ENCODE assay signal across 14 cellular contexts in genomic region chr10:90849956-90850749, GRCh38. TPM values are rescaled to one million over a fixed set of nuclear protein-coding genes. Genes with fewer than 3 reads are reported as not detected.
A peak's percentile ranks its signal among the peaks of the same experiment; 100 is the strongest.
DNase-seq lines count a peak whose midpoint lies in the region; ATAC-seq, FAIRE-seq and TF ChIP-seq lines count a peak whose summit lies in the region.
"Had no signal": no experiment of that assay in that cellular context is flagged by ENCODE, and none has a peak within 500 bp of the region (broad histone marks: within the 10 kb centered on the region; RNA-seq: fewer than 3 reads in every experiment).

No MANE protein-coding gene starts in this region.

- in situ Hi-C loops in astrocyte of the spinal cord (cut with HindIII; ENCODE audit: low sequenced_read_pairs) = no loop called here

- no peak for TF ChIP-seq POLR2A in H54 (IDR thresholded peaks at IDR 0.05; ENCODE audit: low read depth, low read length)

- peaks cover 30% of the 10 kb centered on the region for H3K4me1 ChIP-seq in foreskin keratinocyte

- ATAC-seq in foreskin keratinocyte = peak; percentile 72

- no peak for FAIRE-seq in H54 (lab: Jason Lieb, UNC)
- FAIRE-seq: frontal cortex had no signal

- DNase-seq in EL = peak; percentile 41
- DNase-seq in HS-5 (ENCODE audit: low read depth) = peak; percentile 55
- peak; percentile 45 for DNase-seq in astrocyte of the spinal cord (ENCODE audit: low read depth, low spot score)
- peak; percentile 88 to 92 for DNase-seq in foreskin keratinocyte
- no peak for DNase-seq in H54 (ENCODE audit: insufficient read length, low spot score)
- no peak for DNase-seq in stimulated activated CD4-positive, alpha-beta T cell treated with anti-CD3 and anti-CD28 coated beads, Interleukin-2, amount 100 ng/mL, for 24 hours
- DNase-seq in NCI-H748 treated with DMSO at 0.1 percent for 48 hours (lab: John Stamatoyannopoulos, UW) = no peak
- DNase-seq in caudate nucleus (lab: John Stamatoyannopoulos, UW) = no peak
- DNase-seq: activated CD4-positive, alpha-beta memory T cell treated with anti-CD3 and anti-CD28 coated beads, Interleukin-2, amount 10 ng/mL, durations not matched to agents 7 days and 5 days; effector CD8-positive, alpha-beta T cell; NCI-H1417 treated with DMSO at 0.1 percent for 48 hours; SIG-M5 had no signal

- H3K27me3 ChIP-seq in foreskin keratinocyte = no peaks in the 10 kb centered on the region

- no peak overlapping the region for H3K4me3 ChIP-seq in astrocyte of the spinal cord (ENCODE audit: low read depth, low read length)

- H3K27ac ChIP-seq in foreskin keratinocyte = peak overlapping the region; percentile 69
- no peak overlapping the region for H3K27ac ChIP-seq in caudate nucleus (ENCODE audit: low read depth, low read length)
- H3K27ac ChIP-seq: VCaP had no signal

- TF ChIP-seq CTCF in astrocyte of the spinal cord (IDR thresholded peaks at IDR 0.05; ENCODE audit: low read depth, low read length) (no peak), foreskin keratinocyte (conservative IDR thresholded peaks at IDR 0.05) (no peak)

RNA-seq across cellular contexts. Expression of gene HTR7, which starts 7.7 kb away (rescaled TPM):
- 13.3 and 15.0 TPM in 2 replicates for total RNA-seq in foreskin keratinocyte
- polyA plus RNA-seq in foreskin keratinocyte = 5.7 and 5.9 TPM in 2 replicates

RNA-seq across cellular contexts. Expression of gene RPP30, which starts 21.6 kb away (rescaled TPM):
- total RNA-seq in foreskin keratinocyte = 49.9 and 50.2 TPM in 2 replicates
- 55.0 and 61.6 TPM in 2 replicates for polyA plus RNA-seq in foreskin keratinocyte

Comparison
In these comparisons a context has a peak if more than half of its experiments do, and no peak if none do; other contexts are left out.
1. DNase-seq: peak in EL (single experiment), HS-5 (single experiment), astrocyte of the spinal cord (single experiment) and foreskin keratinocyte (2 of 2); none in H54 (single experiment), stimulated activated CD4-positive, alpha-beta T cell treated with anti-CD3 and anti-CD28 coated beads, Interleukin-2, amount 100 ng/mL, for 24 hours (0 of 2), NCI-H748 treated with DMSO at 0.1 percent for 48 hours (single experiment) and caudate nucleus (0 of 61).